ENCODE assay signal across 10 cellular contexts in genomic region chr15:81293728-81294500, GRCh38. TPM values are rescaled to one million over a fixed set of nuclear protein-coding genes. Genes with fewer than 3 reads are reported as not detected.
DNase-seq lines count a peak whose midpoint lies in the region; ATAC-seq, FAIRE-seq and TF ChIP-seq lines count a peak whose summit lies in the region.
"Had no signal": no experiment of that assay in that cellular context is flagged by ENCODE, and none has a peak within 500 bp of the region (broad histone marks: within the 10 kb centered on the region; RNA-seq: fewer than 3 reads in every experiment).

No MANE protein-coding gene starts in this region.

- intact Hi-C loops in left ventricle myocardium inferior (cut with micrococcal nuclease) (no loop called here), testis (cut with DNase I; ENCODE audit: low total_unique reads) (no loop called here)

- H3K27ac ChIP-seq in BLaER1: peak overlapping the region; percentile 85
- peak overlapping the region; percentile 23 for H3K27ac ChIP-seq in left ventricle myocardium inferior (replicated peaks)
- no peak overlapping the region for H3K27ac ChIP-seq in testis
- H3K27ac ChIP-seq: cardiac muscle cell, tibial artery had no signal

- TF ChIP-seq CTCF in left ventricle myocardium inferior (IDR thresholded peaks at IDR 0.05; ENCODE audit: borderline replicate concordance): no peak
- TF ChIP-seq CTCF in D721Med (IDR thresholded peaks at IDR 0.05; ENCODE audit: insufficient read depth, missing control alignments): no peak
- TF ChIP-seq CTCF in testis (IDR thresholded peaks at IDR 0.05): no peak

- peak overlapping the region; percentile 50 for H3K4me3 ChIP-seq in BLaER1
- no peak overlapping the region for H3K4me3 ChIP-seq in left ventricle myocardium inferior
- no peak overlapping the region for H3K4me3 ChIP-seq in testis
- H3K4me3 ChIP-seq: cardiac muscle cell, tibial artery had no signal

- DNase-seq in activated CD4-positive, alpha-beta T cell treated with anti-CD3 and anti-CD28 coated beads for 48 hours: peak; percentile 81
- DNase-seq in left ventricle myocardium inferior (no peak), D721Med (ENCODE audit: insufficient read length, low spot score) (no peak), testis (no peak)
- peak; percentile 54 for DNase-seq in stimulated activated CD8-positive, alpha-beta memory T cell treated with anti-CD3 and anti-CD28 coated beads, Interleukin-7, amount 100 ng/mL, for 24 hours (ENCODE audit: low read depth)

- H3K27me3 ChIP-seq in BLaER1: no peaks in the 10 kb centered on the region
- H3K27me3 ChIP-seq in left ventricle myocardium inferior (ENCODE audit: low read depth): peaks cover 7% of the 10 kb centered on the region
- no peaks in the 10 kb centered on the region for H3K27me3 ChIP-seq in testis
- H3K27me3 ChIP-seq: cardiac muscle cell, tibial artery had no signal

- no peak for FAIRE-seq in D721Med (lab: Jason Lieb, UNC)

- H4K20me1 ChIP-seq in BLaER1: no peaks in the 10 kb centered on the region

- H3K36me3 ChIP-seq in BLaER1 (no peaks in the 10 kb centered on the region), left ventricle myocardium inferior (peaks cover 6% of the 10 kb centered on the region), testis (ENCODE audit: low read depth, missing control alignments) (no peaks in the 10 kb centered on the region)
- H3K36me3 ChIP-seq: cardiac muscle cell had no signal

- ATAC-seq in GM19438 (IDR thresholded peaks at IDR 0.05; ENCODE audit: low read depth, unreplicated experiment) (peak; percentile 50), HG03520 (IDR thresholded peaks at IDR 0.05; ENCODE audit: unreplicated experiment) (peak; percentile 67)

- H3K9me3 ChIP-seq in BLaER1 (no peaks in the 10 kb centered on the region), left ventricle myocardium inferior (replicated peaks) (no peaks in the 10 kb centered on the region), testis (no peaks in the 10 kb centered on the region)
- H3K9me3 ChIP-seq: tibial artery had no signal

- no peak for TF ChIP-seq POLR2A in testis (IDR thresholded peaks at IDR 0.05)

- 62 to 77% methylated on average over 7 to 9 of the region's 9 CpGs for WGBS in testis, 2 donors

- H3K4me1 ChIP-seq in BLaER1 (peaks cover 85% of the 10 kb centered on the region), left ventricle myocardium inferior (peaks cover 40% of the 10 kb centered on the region), testis (no peaks in the 10 kb centered on the region)

- peak overlapping the region; percentile 98 for H3K4me2 ChIP-seq in BLaER1

- peak overlapping the region; percentile 61 for H3K9ac ChIP-seq in BLaER1

RNA-seq across cellular contexts. Expression of gene STARD5, which starts 30.0 kb away (rescaled TPM):
- total RNA-seq in left ventricle myocardium inferior (2.5 TPM), testis (10 to 100 TPM; 15.7 to 16.2 TPM)
- 8.7 TPM for polyA plus RNA-seq in testis (ENCODE audit: insufficient read depth, low read depth, low replicate concordance)

Comparison
In these comparisons a context has a peak if more than half of its experiments do, and no peak if none do; other contexts are left out.
1. H3K27ac ChIP-seq: peak in BLaER1 (single experiment) and left ventricle myocardium inferior (single experiment); none in testis (0 of 2).
2. DNase-seq: peak in activated CD4-positive, alpha-beta T cell treated with anti-CD3 and anti-CD28 coated beads for 48 hours (single experiment) and stimulated activated CD8-positive, alpha-beta memory T cell treated with anti-CD3 and anti-CD28 coated beads, Interleukin-7, amount 100 ng/mL, for 24 hours (single experiment); none in left ventricle myocardium inferior (single experiment), D721Med (single experiment) and testis (single experiment).